ENCODE assay signal across 16 cellular contexts in genomic region chr15:63842626-63843025, GRCh38. TPM values are rescaled to one million over a fixed set of nuclear protein-coding genes. Genes with fewer than 3 reads are reported as not detected.
DNase-seq lines count a peak whose midpoint lies in the region; ATAC-seq and TF ChIP-seq lines count a peak whose summit lies in the region.
"Had no signal": no experiment of that assay in that cellular context is flagged by ENCODE, and none has a peak within 500 bp of the region (broad histone marks: within the 10 kb centered on the region; RNA-seq: fewer than 3 reads in every experiment).

No MANE protein-coding gene starts in this region.

- peak overlapping the region; percentile 70 for H3K27ac Mint-ChIP-seq in activated CD4-positive, alpha-beta T cell treated with anti-CD3 and anti-CD28 coated beads for 36 hours
- H3K27ac Mint-ChIP-seq in CD8-positive, alpha-beta T cell, result peak overlapping the region; percentile 23
- H3K27ac Mint-ChIP-seq in endothelial cell (ENCODE audit: unreplicated experiment), result peak overlapping the region; percentile 94

- ATAC-seq in activated CD4-positive, alpha-beta T cell treated with anti-CD3 and anti-CD28 coated beads for 36 hours, result no peak
- ATAC-seq in CD8-positive, alpha-beta T cell, result no peak
- ATAC-seq in gastrocnemius medialis (no peak), HG03139 (IDR thresholded peaks at IDR 0.05; ENCODE audit: unreplicated experiment) (no peak), HG03045 (IDR thresholded peaks at IDR 0.05; ENCODE audit: unreplicated experiment) (no peak)

- H3K27me3 ChIP-seq in CD8-positive, alpha-beta T cell (ENCODE audit: insufficient read depth, low read length), result no peaks in the 10 kb centered on the region
- H3K27me3 ChIP-seq in gastrocnemius medialis, result no peaks in the 10 kb centered on the region
- no peaks in the 10 kb centered on the region for H3K27me3 ChIP-seq in Karpas-422 (ENCODE audit: low read length)
- H3K27me3 ChIP-seq: BE2C, sigmoid colon, SJCRH30, transverse colon had no signal

- no peaks in the 10 kb centered on the region for H3K9me3 ChIP-seq in CD8-positive, alpha-beta T cell (ENCODE audit: low read length)
- H3K9me3 ChIP-seq in gastrocnemius medialis (no peaks in the 10 kb centered on the region), Karpas-422 (ENCODE audit: low read length) (no peaks in the 10 kb centered on the region)
- H3K9me3 ChIP-seq: BE2C, sigmoid colon, SJCRH30, transverse colon had no signal

- no peak overlapping the region for H3K4me3 ChIP-seq in CD8-positive, alpha-beta T cell (ENCODE audit: low read depth, low read length)
- no peak overlapping the region for H3K4me3 ChIP-seq in gastrocnemius medialis
- H3K4me3 ChIP-seq in Karpas-422 (ENCODE audit: low read length), result no peak overlapping the region
- H3K4me3 ChIP-seq: sigmoid colon, SJCRH30, transverse colon had no signal

- H3K27me3 Mint-ChIP-seq in activated CD4-positive, alpha-beta T cell treated with anti-CD3 and anti-CD28 coated beads for 36 hours, result no peaks in the 10 kb centered on the region
- no peaks in the 10 kb centered on the region for H3K27me3 Mint-ChIP-seq in CD8-positive, alpha-beta T cell (ENCODE audit: low read depth)
- peaks cover 4% of the 10 kb centered on the region for H3K27me3 Mint-ChIP-seq in endothelial cell (ENCODE audit: unreplicated experiment)
- H3K27me3 Mint-ChIP-seq: stimulated activated naive CD8-positive, alpha-beta T cell treated with anti-CD3 and anti-CD28 coated beads, Interleukin-15, Interleukin-2, amounts not matched to agents 100 ng/mL and 50 ng/mL, for 24 hours had no signal

- CTCF ChIA-PET in activated CD4-positive, alpha-beta T cell treated with anti-CD3 and anti-CD28 coated beads for 36 hours (lab: Charles Lee), result interaction anchor here (0.6 to 2.2 kb wide), 9 partner anchors 14 to 939 kb away, joined by 3 to 8 read pairs (median 4); no protein-coding TSS in a partner anchor
- CTCF ChIA-PET in CD8-positive, alpha-beta T cell (lab: Charles Lee), result interaction anchor here (0.6 kb wide), 1 partner anchor 113 kb away, joined by 3 read pairs; no protein-coding TSS in a partner anchor

- H2AFZ ChIP-seq in Karpas-422 (ENCODE audit: low read length), result no peak overlapping the region

- H3K79me2 ChIP-seq in Karpas-422 (ENCODE audit: low read length), result no peaks in the 10 kb centered on the region

- no peaks in the 10 kb centered on the region for H3K4me1 ChIP-seq in CD8-positive, alpha-beta T cell (ENCODE audit: insufficient read depth, low read length)
- H3K4me1 ChIP-seq in gastrocnemius medialis (peaks cover 14 to 15% of the 10 kb centered on the region in 2 donors), Karpas-422 (ENCODE audit: low read length) (peaks cover 3% of the 10 kb centered on the region; the same call in 1 of the 2 replicates)
- H3K4me1 ChIP-seq: BE2C, sigmoid colon, SJCRH30 had no signal

- peaks cover 14% of the 10 kb centered on the region for H3K4me1 Mint-ChIP-seq in activated CD4-positive, alpha-beta T cell treated with anti-CD3 and anti-CD28 coated beads for 36 hours
- H3K4me1 Mint-ChIP-seq in CD8-positive, alpha-beta T cell (ENCODE audit: low read depth), result peaks cover 12% of the 10 kb centered on the region
- peaks cover 29% of the 10 kb centered on the region for H3K4me1 Mint-ChIP-seq in endothelial cell (ENCODE audit: unreplicated experiment)

- H3K9me3 Mint-ChIP-seq in activated CD4-positive, alpha-beta T cell treated with anti-CD3 and anti-CD28 coated beads for 36 hours (ENCODE audit: low read depth), result no peaks in the 10 kb centered on the region
- no peaks in the 10 kb centered on the region for H3K9me3 Mint-ChIP-seq in CD8-positive, alpha-beta T cell
- H3K9me3 Mint-ChIP-seq in endothelial cell (ENCODE audit: unreplicated experiment), result no peaks in the 10 kb centered on the region
- H3K9me3 Mint-ChIP-seq: stimulated activated naive CD8-positive, alpha-beta T cell treated with anti-CD3 and anti-CD28 coated beads, Interleukin-15, Interleukin-2, amounts not matched to agents 100 ng/mL and 50 ng/mL, for 24 hours had no signal

- no peak overlapping the region for H3K9ac ChIP-seq in Karpas-422 (ENCODE audit: low read length)

- no peaks in the 10 kb centered on the region for H4K20me1 ChIP-seq in Karpas-422 (ENCODE audit: insufficient read depth, low read depth, low read length)

- DNase-seq in activated CD4-positive, alpha-beta T cell treated with anti-CD3 and anti-CD28 coated beads for 36 hours, result no peak
- DNase-seq in activated CD4-positive, alpha-beta T cell treated with anti-CD3 and anti-CD28 coated beads, Interleukin-2, amount 50 U/mL, for 4 hours, result no peak
- DNase-seq in CD8-positive, alpha-beta T cell, result no peak
- DNase-seq in endothelial cell (ENCODE audit: low spot score), result no peak
- DNase-seq in gastrocnemius medialis, result no peak
- DNase-seq in Karpas-422, result no peak
- DNase-seq: activated effector memory CD4-positive, alpha-beta T cell treated with Interleukin-2 at 50 U/mL for 16 hours; BE2C; occipital lobe; sigmoid colon; SJCRH30; stimulated activated CD4-positive, alpha-beta T cell treated with anti-CD3 and anti-CD28 coated beads, Interleukin-1b, Interleukin-23, amount 100 ng/mL, for 48 hours; transverse colon had no signal

- no peak overlapping the region for H3K4me3 Mint-ChIP-seq in activated CD4-positive, alpha-beta T cell treated with anti-CD3 and anti-CD28 coated beads for 36 hours
- H3K4me3 Mint-ChIP-seq in CD8-positive, alpha-beta T cell, result no peak overlapping the region
- no peak overlapping the region for H3K4me3 Mint-ChIP-seq in endothelial cell (ENCODE audit: unreplicated experiment)

- TF ChIP-seq POLR2A in gastrocnemius medialis (IDR thresholded peaks at IDR 0.05), result no peak

- no peak overlapping the region for H3K4me2 ChIP-seq in Karpas-422 (ENCODE audit: low read depth, low read length, poor library complexity, severe bottlenecking)

- in situ Hi-C loops in gastrocnemius medialis (cut with MboI; ENCODE audit: low sequenced_read_pairs in 4 of 4), result no loop called here

- intact Hi-C loops in activated CD4-positive, alpha-beta T cell treated with anti-CD3 and anti-CD28 coated beads for 36 hours (cut with DNase I, micrococcal nuclease), result loop anchor here in 1 of 2 experiments (1.0 kb wide), 1 partner anchor 8 kb away; no protein-coding TSS in a partner anchor
- intact Hi-C loops in CD8-positive, alpha-beta T cell (cut with DNase I, micrococcal nuclease), result no loop called here
- intact Hi-C loops in gastrocnemius medialis (cut with DNase I; ENCODE audit: low total_unique reads), result loop anchor here (1.0 kb wide), 1 partner anchor 41 kb away; no protein-coding TSS in a partner anchor

- no peak overlapping the region for H3K27ac ChIP-seq in CD8-positive, alpha-beta T cell (ENCODE audit: low read depth, low read length)
- H3K27ac ChIP-seq in gastrocnemius medialis (peak overlapping the region; percentile 48 to 64 (median 61)), Karpas-422 (ENCODE audit: low read length) (no peak overlapping the region)
- H3K27ac ChIP-seq: sigmoid colon, SJCRH30 had no signal

- no peaks in the 10 kb centered on the region for H3K36me3 ChIP-seq in CD8-positive, alpha-beta T cell (ENCODE audit: insufficient read depth, low read length)
- no peaks in the 10 kb centered on the region for H3K36me3 ChIP-seq in gastrocnemius medialis
- H3K36me3 ChIP-seq in Karpas-422 (ENCODE audit: insufficient read depth, low read length), result no peaks in the 10 kb centered on the region
- H3K36me3 ChIP-seq: BE2C, sigmoid colon, SJCRH30, transverse colon had no signal

- H3K36me3 Mint-ChIP-seq in activated CD4-positive, alpha-beta T cell treated with anti-CD3 and anti-CD28 coated beads for 36 hours (ENCODE audit: low read depth), result no peaks in the 10 kb centered on the region
- no peaks in the 10 kb centered on the region for H3K36me3 Mint-ChIP-seq in CD8-positive, alpha-beta T cell
- H3K36me3 Mint-ChIP-seq in endothelial cell (ENCODE audit: low read depth, unreplicated experiment), result no peaks in the 10 kb centered on the region

- POLR2A ChIA-PET in activated CD4-positive, alpha-beta T cell treated with anti-CD3 and anti-CD28 coated beads for 36 hours (lab: Charles Lee), result interaction anchor here (0.5 to 1.0 kb wide), 3 partner anchors 10 to 123 kb away, joined by 3 to 8 read pairs (median 4); no protein-coding TSS in a partner anchor
- POLR2A ChIA-PET in CD8-positive, alpha-beta T cell (lab: Charles Lee), result no interaction called here

- TF ChIP-seq CTCF in CD8-positive, alpha-beta T cell (IDR thresholded peaks at IDR 0.05), result no peak
- TF ChIP-seq CTCF in endothelial cell (IDR thresholded peaks at IDR 0.05; ENCODE audit: unreplicated experiment) (no peak), gastrocnemius medialis (IDR thresholded peaks at IDR 0.05 in 4 of 5, conservative IDR thresholded peaks at IDR 0.05 in 1 of 5) (no peak)

- H3K9me2 ChIP-seq in Karpas-422 (replicated peaks; ENCODE audit: insufficient read depth, low read length), result no peaks in the 10 kb centered on the region

RNA-seq across cellular contexts. Expression of gene HERC1, which starts 8.9 kb away (rescaled TPM):
- 10 to 100 TPM; 62.8 to 66.0 TPM for total RNA-seq in activated CD4-positive, alpha-beta T cell treated with anti-CD3 and anti-CD28 coated beads for 36 hours
- 100 to 1,000 TPM; 275 to 296 TPM for total RNA-seq in CD8-positive, alpha-beta T cell
- total RNA-seq in endothelial cell (ENCODE audit: unreplicated experiment), result 125 TPM
- total RNA-seq in gastrocnemius medialis, result 100 to 1,000 TPM in 3 of 4 donors, 10 to 100 TPM in 1; 70.0 to 141 (median 114) TPM
- total RNA-seq in Karpas-422 (2014; rRNA removed; shearing (Covaris generic); ENCODE audit: low replicate concordance), result 134 and 151 TPM in 2 replicates

Comparison
In these comparisons a context has a peak if more than half of its experiments do, and no peak if none do; other contexts are left out.
1. H3K27ac Mint-ChIP-seq: peak in every context shown above with its lines; median percentile 94 in endothelial cell; 70 in activated CD4-positive, alpha-beta T cell treated with anti-CD3 and anti-CD28 coated beads for 36 hours; 23 in CD8-positive, alpha-beta T cell.
2. H3K27ac ChIP-seq: peak in gastrocnemius medialis (4 of 4); none in CD8-positive, alpha-beta T cell (single experiment) and Karpas-422 (single experiment).